Comparison of ENCODE assay signal across 11 cellular contexts in the genomic region with DNA sequence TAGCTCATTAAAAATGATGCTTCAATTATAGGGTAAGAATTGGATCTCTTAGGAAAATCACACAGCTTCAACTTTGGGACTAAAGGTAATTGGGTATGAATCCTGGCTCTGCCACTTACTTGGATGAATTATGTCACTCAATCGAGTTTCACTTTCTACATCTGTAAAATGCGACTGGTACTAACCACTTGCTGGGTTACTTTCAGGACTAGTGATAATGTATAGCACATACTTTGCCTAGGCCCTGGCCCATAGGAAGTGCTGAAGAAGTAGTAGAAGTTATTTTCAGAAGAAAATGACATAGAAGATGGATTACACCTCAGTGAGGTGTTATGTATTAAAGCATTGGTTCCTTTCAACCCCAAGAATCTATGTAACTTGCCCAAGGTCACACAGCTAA. TPM values are rescaled to one million over a fixed set of nuclear protein-coding genes. Genes with fewer than 3 reads are reported as not detected.
DNase-seq lines count a peak whose midpoint lies in the region; ATAC-seq and TF ChIP-seq lines count a peak whose summit lies in the region.
"Had no signal": no experiment of that assay in that cellular context is flagged by ENCODE, and none has a peak within 500 bp of the region (broad histone marks: within the 10 kb centered on the region; RNA-seq: fewer than 3 reads in every experiment).

No MANE protein-coding gene starts in this region.

- H3K9me3 ChIP-seq in PC-3 (ENCODE audit: low read length) (no peaks in the 10 kb centered on the region), psoas muscle (no peaks in the 10 kb centered on the region)
- H3K9me3 ChIP-seq: esophagus squamous epithelium had no signal

- H3K4me3 Mint-ChIP-seq in activated naive CD8-positive, alpha-beta T cell treated with anti-CD3 and anti-CD28 coated beads for 36 hours, result peak overlapping the region; percentile 57
- H3K4me3 Mint-ChIP-seq: naive B cell had no signal

- H3K27ac Mint-ChIP-seq in activated naive CD8-positive, alpha-beta T cell treated with anti-CD3 and anti-CD28 coated beads for 36 hours, result peak overlapping the region; percentile 98

- H2AFZ ChIP-seq in PC-3 (ENCODE audit: low read length), result no peak overlapping the region

- peak; percentile 84 for DNase-seq in GM12865 (ENCODE audit: low read depth)
- DNase-seq in activated naive CD8-positive, alpha-beta T cell treated with anti-CD3 and anti-CD28 coated beads for 36 hours, result peak; percentile 34
- no peak for DNase-seq in PC-3
- DNase-seq in psoas muscle, result no peak
- no peak for DNase-seq in pons (ENCODE audit: low spot score)
- no peak for DNase-seq in NCI-H1048 (lab: John Stamatoyannopoulos, UW)
- DNase-seq: esophagus squamous epithelium, naive B cell, NCI-H345 had no signal

- H3K27ac ChIP-seq in PC-3 (ENCODE audit: low read length) (no peak overlapping the region), psoas muscle (no peak overlapping the region)
- H3K27ac ChIP-seq: esophagus squamous epithelium had no signal

- POLR2A ChIA-PET in PC-3 (lab: Charles Lee; ENCODE audit: unreplicated experiment), result no interaction called here

- H3F3A ChIP-seq in PC-3 (ENCODE audit: low read length, unreplicated experiment), result no peaks in the 10 kb centered on the region

- CTCF ChIA-PET in PC-3 (lab: Charles Lee), result no interaction called here

- H3K27me3 ChIP-seq in PC-3 (ENCODE audit: low read length), result no peaks in the 10 kb centered on the region
- H3K27me3 ChIP-seq in psoas muscle (ENCODE audit: insufficient read depth in 3 of 3, low read length in 2 of 3), result no peaks in the 10 kb centered on the region
- H3K27me3 ChIP-seq: esophagus squamous epithelium had no signal

- intact Hi-C loops in PC-3 (cut with micrococcal nuclease) (no loop called here), psoas muscle (cut with DNase I) (loop anchor here (5.0 kb wide), 3 partner anchors 117 to 207 kb away; a partner anchor contains a TSS)

- BruUV-seq in PC-3 (replicated peaks; lab: Mats Ljungman, UMichigan), result no TSS peak

- H3K79me2 ChIP-seq in PC-3 (ENCODE audit: low read length), result no peaks in the 10 kb centered on the region

- no peak overlapping the region for H3K9ac ChIP-seq in PC-3 (ENCODE audit: low read length)

- TF ChIP-seq CTCF in GM12865 (IDR thresholded peaks at IDR 0.05; ENCODE audit: insufficient read depth, low read depth, low read length, missing control alignments) (no peak), PC-3 (conservative IDR thresholded peaks at IDR 0.05; ENCODE audit: low read depth, low read length) (no peak), psoas muscle (IDR thresholded peaks at IDR 0.05) (no peak)

- H3K36me3 ChIP-seq in PC-3 (ENCODE audit: low read depth, low read length), result no peaks in the 10 kb centered on the region
- no peaks in the 10 kb centered on the region for H3K36me3 ChIP-seq in psoas muscle (ENCODE audit: insufficient read depth in 1 of 2, low read depth in 1 of 2)
- H3K36me3 ChIP-seq: esophagus squamous epithelium had no signal

- H3K4me3 ChIP-seq in GM12865 (ENCODE audit: low read depth, low read length), result no peak overlapping the region
- no peak overlapping the region for H3K4me3 ChIP-seq in PC-3 (ENCODE audit: low read length)
- no peak overlapping the region for H3K4me3 ChIP-seq in psoas muscle
- H3K4me3 ChIP-seq: esophagus squamous epithelium had no signal

- no peaks in the 10 kb centered on the region for H4K20me1 ChIP-seq in PC-3 (ENCODE audit: low read length)

- no peaks in the 10 kb centered on the region for H3K9me2 ChIP-seq in PC-3 (replicated peaks; ENCODE audit: low read length)

- 47 to 62% (median 60%) methylated on average over 2 of the region's 2 CpGs for WGBS in psoas muscle, 3 donors

- no peak overlapping the region for H3K4me2 ChIP-seq in PC-3 (ENCODE audit: low read length)

- H3K4me1 ChIP-seq in PC-3 (ENCODE audit: insufficient read depth, low read length), result peaks cover 26% of the 10 kb centered on the region
- peaks cover 5% of the 10 kb centered on the region for H3K4me1 ChIP-seq in psoas muscle

- ATAC-seq in GM19468 (IDR thresholded peaks at IDR 0.05; ENCODE audit: extremely low read depth, unreplicated experiment) (peak; percentile 57), HG03159 (IDR thresholded peaks at IDR 0.05; ENCODE audit: unreplicated experiment) (peak; percentile 67), PC-3 (no peak), psoas muscle (no peak)

- peaks cover 13% of the 10 kb centered on the region for H3K36me3 Mint-ChIP-seq in activated naive CD8-positive, alpha-beta T cell treated with anti-CD3 and anti-CD28 coated beads for 36 hours
- H3K36me3 Mint-ChIP-seq: naive B cell had no signal

- H3K27me3 Mint-ChIP-seq in activated naive CD8-positive, alpha-beta T cell treated with anti-CD3 and anti-CD28 coated beads for 36 hours, result no peaks in the 10 kb centered on the region
- H3K27me3 Mint-ChIP-seq: naive B cell had no signal

- H3K9me3 Mint-ChIP-seq in activated naive CD8-positive, alpha-beta T cell treated with anti-CD3 and anti-CD28 coated beads for 36 hours, result peaks cover 4% of the 10 kb centered on the region
- H3K9me3 Mint-ChIP-seq: naive B cell had no signal

- peaks cover 77% of the 10 kb centered on the region for H3K4me1 Mint-ChIP-seq in activated naive CD8-positive, alpha-beta T cell treated with anti-CD3 and anti-CD28 coated beads for 36 hours

RNA-seq across cellular contexts. Expression of a gene that starts 29.5 kb away (rescaled TPM):
- 10 to 100 TPM; 20.7 to 20.9 TPM for total RNA-seq in activated naive CD8-positive, alpha-beta T cell treated with anti-CD3 and anti-CD28 coated beads for 36 hours
- 4.7 and 6.0 TPM in 2 replicates for total RNA-seq in PC-3 (2014; rRNA removed)
- 10 to 100 TPM; 10.1 to 16.6 (median 13.2) TPM for total RNA-seq in psoas muscle
- 10 to 100 TPM in 1 of 3 donors, 1 to 10 TPM in 2; 4.4 to 13.8 (median 4.9) TPM for polyA plus RNA-seq in psoas muscle

Comparison
In these comparisons a context has a peak if more than half of its experiments do, and no peak if none do; other contexts are left out.
1. DNase-seq: peak in GM12865 (single experiment) and activated naive CD8-positive, alpha-beta T cell treated with anti-CD3 and anti-CD28 coated beads for 36 hours (single experiment); none in PC-3 (single experiment), psoas muscle (0 of 2), pons (single experiment) and NCI-H1048 (single experiment).
2. ATAC-seq: peak in GM19468 (single experiment) and HG03159 (single experiment); none in PC-3 (single experiment) and psoas muscle (0 of 4).